In genomic region chr1:157748262-157748817, GRCh38 we compare ENCODE assay signal across 1 cellular context.
TF ChIP-seq lines count a peak whose summit lies in the region.

No MANE protein-coding gene starts in this region.

TF ChIP-seq in HEK293, 187 proteins besides CTCF, POLR2A, EP300 and RAD21 (continued from another document and continues in another):
- TF ChIP-seq PRDM10 (tag by site-specific recombination; IDR thresholded peaks at IDR 0.05) (no peak), TRIM28 (IDR thresholded peaks at IDR 0.05; ENCODE audit: borderline replicate concordance, low read length) (no peak), ZNF623 (tag by site-specific recombination; IDR thresholded peaks at IDR 0.05) (0 out of 2 replicates have a peak, but pooled peaks have one; percentile 31), ZNF132 (tag by site-specific recombination; IDR thresholded peaks at IDR 0.05; ENCODE audit: borderline replicate concordance) (no peak), ZNF112 (tag by site-specific recombination; IDR thresholded peaks at IDR 0.05) (no peak), PRDM6 (tag by site-specific recombination; IDR thresholded peaks at IDR 0.05) (no peak), ZNF521 (tag by site-specific recombination; IDR thresholded peaks at IDR 0.05) (no peak), ZNF23 (tag by site-specific recombination; IDR thresholded peaks at IDR 0.05; ENCODE audit: borderline replicate concordance) (no peak), ZNF433 (tag by site-specific recombination; IDR thresholded peaks at IDR 0.05; ENCODE audit: low read depth) (0 out of 2 replicates have a peak, but pooled peaks have one; percentile 17), ZNF18 (tag by site-specific recombination; IDR thresholded peaks at IDR 0.05) (no peak), ZNF416 (tag by site-specific recombination; IDR thresholded peaks at IDR 0.05) (no peak), ZNF580 (tag by site-specific recombination; IDR thresholded peaks at IDR 0.05) (no peak), ZNF529 (tag by site-specific recombination; IDR thresholded peaks at IDR 0.05; ENCODE audit: insufficient replicate concordance) (no peak), ZNF555 (tag by site-specific recombination; conservative IDR thresholded peaks at IDR 0.05) (peak; percentile 34), ZNF621 (tag by site-specific recombination; IDR thresholded peaks at IDR 0.05) (no peak), ZBTB20 (tag by site-specific recombination; IDR thresholded peaks at IDR 0.05) (no peak), ZNF629 (tag by site-specific recombination; IDR thresholded peaks at IDR 0.05) (no peak), GLIS2 (tag by site-specific recombination; IDR thresholded peaks at IDR 0.05) (no peak), ZNF324 (tag by site-specific recombination; IDR thresholded peaks at IDR 0.05) (no peak), ZNF518A (tag by site-specific recombination; conservative IDR thresholded peaks at IDR 0.05; ENCODE audit: low read depth) (peak; percentile 64), SP2 (tag by site-specific recombination; IDR thresholded peaks at IDR 0.05) (no peak), ZBTB21 (tag by site-specific recombination; IDR thresholded peaks at IDR 0.05) (no peak), ZSCAN30 (tag by site-specific recombination; IDR thresholded peaks at IDR 0.05) (no peak), ZNF670 (tag by site-specific recombination; IDR thresholded peaks at IDR 0.05; ENCODE audit: low read depth) (no peak), GLIS1 (tag by site-specific recombination; IDR thresholded peaks at IDR 0.05) (no peak), REPIN1 (tag by site-specific recombination; IDR thresholded peaks at IDR 0.05; ENCODE audit: low read depth) (no peak), ZNF174 (tag by site-specific recombination; IDR thresholded peaks at IDR 0.05) (no peak), KLF1 (tag by site-specific recombination; IDR thresholded peaks at IDR 0.05) (no peak), ZNF10 (tag by site-specific recombination; IDR thresholded peaks at IDR 0.05) (no peak)
- TF ChIP-seq, protein P1, sequence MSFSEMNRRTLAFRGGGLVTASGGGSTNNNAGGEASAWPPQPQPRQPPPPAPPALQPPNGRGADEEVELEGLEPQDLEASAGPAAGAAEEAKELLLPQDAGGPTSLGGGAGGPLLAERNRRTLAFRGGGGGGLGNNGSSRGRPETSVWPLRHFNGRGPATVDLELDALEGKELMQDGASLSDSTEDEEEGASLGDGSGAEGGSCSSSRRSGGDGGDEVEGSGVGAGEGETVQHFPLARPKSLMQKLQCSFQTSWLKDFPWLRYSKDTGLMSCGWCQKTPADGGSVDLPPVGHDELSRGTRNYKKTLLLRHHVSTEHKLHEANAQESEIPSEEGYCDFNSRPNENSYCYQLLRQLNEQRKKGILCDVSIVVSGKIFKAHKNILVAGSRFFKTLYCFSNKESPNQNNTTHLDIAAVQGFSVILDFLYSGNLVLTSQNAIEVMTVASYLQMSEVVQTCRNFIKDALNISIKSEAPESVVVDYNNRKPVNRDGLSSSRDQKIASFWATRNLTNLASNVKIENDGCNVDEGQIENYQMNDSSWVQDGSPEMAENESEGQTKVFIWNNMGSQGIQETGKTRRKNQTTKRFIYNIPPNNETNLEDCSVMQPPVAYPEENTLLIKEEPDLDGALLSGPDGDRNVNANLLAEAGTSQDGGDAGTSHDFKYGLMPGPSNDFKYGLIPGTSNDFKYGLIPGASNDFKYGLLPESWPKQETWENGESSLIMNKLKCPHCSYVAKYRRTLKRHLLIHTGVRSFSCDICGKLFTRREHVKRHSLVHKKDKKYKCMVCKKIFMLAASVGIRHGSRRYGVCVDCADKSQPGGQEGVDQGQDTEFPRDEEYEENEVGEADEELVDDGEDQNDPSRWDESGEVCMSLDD (tag by site-specific recombination; IDR thresholded peaks at IDR 0.05): no peak
- TF ChIP-seq, protein P2, sequence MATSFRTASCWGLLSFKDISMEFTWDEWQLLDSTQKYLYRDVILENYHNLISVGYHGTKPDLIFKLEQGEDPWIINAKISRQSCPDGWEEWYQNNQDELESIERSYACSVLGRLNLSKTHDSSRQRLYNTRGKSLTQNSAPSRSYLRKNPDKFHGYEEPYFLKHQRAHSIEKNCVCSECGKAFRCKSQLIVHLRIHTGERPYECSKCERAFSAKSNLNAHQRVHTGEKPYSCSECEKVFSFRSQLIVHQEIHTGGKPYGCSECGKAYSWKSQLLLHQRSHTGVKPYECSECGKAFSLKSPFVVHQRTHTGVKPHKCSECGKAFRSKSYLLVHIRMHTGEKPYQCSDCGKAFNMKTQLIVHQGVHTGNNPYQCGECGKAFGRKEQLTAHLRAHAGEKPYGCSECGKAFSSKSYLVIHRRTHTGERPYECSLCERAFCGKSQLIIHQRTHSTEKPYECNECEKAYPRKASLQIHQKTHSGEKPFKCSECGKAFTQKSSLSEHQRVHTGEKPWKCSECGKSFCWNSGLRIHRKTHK (tag by site-specific recombination; IDR thresholded peaks at IDR 0.05): no peak
- TF ChIP-seq, protein P3, sequence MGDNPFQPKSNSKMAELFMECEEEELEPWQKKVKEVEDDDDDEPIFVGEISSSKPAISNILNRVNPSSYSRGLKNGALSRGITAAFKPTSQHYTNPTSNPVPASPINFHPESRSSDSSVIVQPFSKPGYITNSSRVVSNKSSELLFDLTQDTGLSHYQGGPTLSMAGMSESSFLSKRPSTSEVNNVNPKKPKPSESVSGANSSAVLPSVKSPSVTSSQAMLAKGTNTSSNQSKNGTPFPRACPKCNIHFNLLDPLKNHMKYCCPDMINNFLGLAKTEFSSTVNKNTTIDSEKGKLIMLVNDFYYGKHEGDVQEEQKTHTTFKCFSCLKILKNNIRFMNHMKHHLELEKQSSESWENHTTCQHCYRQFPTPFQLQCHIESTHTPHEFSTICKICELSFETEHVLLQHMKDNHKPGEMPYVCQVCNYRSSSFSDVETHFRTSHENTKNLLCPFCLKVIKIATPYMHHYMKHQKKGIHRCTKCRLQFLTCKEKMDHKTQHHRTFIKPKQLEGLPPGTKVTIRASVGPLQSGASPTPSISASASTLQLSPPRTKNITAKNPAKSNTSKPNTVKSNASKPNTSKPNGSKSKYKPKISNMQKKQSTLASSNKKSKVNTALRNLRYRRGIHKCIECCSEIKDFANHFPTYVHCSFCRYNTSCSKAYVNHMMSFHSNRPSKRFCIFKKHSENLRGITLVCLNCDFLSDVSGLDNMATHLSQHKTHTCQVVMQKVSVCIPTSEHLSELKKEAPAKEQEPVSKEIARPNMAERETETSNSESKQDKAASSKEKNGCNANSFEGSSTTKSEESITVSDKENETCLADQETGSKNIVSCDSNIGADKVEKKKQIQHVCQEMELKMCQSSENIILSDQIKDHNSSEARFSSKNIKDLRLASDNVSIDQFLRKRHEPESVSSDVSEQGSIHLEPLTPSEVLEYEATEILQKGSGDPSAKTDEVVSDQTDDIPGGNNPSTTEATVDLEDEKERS (tag by site-specific recombination; IDR thresholded peaks at IDR 0.05): no peak
- TF ChIP-seq, protein P4, sequence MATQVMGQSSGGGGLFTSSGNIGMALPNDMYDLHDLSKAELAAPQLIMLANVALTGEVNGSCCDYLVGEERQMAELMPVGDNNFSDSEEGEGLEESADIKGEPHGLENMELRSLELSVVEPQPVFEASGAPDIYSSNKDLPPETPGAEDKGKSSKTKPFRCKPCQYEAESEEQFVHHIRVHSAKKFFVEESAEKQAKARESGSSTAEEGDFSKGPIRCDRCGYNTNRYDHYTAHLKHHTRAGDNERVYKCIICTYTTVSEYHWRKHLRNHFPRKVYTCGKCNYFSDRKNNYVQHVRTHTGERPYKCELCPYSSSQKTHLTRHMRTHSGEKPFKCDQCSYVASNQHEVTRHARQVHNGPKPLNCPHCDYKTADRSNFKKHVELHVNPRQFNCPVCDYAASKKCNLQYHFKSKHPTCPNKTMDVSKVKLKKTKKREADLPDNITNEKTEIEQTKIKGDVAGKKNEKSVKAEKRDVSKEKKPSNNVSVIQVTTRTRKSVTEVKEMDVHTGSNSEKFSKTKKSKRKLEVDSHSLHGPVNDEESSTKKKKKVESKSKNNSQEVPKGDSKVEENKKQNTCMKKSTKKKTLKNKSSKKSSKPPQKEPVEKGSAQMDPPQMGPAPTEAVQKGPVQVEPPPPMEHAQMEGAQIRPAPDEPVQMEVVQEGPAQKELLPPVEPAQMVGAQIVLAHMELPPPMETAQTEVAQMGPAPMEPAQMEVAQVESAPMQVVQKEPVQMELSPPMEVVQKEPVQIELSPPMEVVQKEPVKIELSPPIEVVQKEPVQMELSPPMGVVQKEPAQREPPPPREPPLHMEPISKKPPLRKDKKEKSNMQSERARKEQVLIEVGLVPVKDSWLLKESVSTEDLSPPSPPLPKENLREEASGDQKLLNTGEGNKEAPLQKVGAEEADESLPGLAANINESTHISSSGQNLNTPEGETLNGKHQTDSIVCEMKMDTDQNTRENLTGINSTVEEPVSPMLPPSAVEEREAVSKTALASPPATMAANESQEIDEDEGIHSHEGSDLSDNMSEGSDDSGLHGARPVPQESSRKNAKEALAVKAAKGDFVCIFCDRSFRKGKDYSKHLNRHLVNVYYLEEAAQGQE (tag by site-specific recombination; IDR thresholded peaks at IDR 0.05): 0 out of 2 replicates have a peak, but pooled peaks have one; percentile 19
